Comparison of ENCODE assay signal across 18 cellular contexts in the genomic region with DNA sequence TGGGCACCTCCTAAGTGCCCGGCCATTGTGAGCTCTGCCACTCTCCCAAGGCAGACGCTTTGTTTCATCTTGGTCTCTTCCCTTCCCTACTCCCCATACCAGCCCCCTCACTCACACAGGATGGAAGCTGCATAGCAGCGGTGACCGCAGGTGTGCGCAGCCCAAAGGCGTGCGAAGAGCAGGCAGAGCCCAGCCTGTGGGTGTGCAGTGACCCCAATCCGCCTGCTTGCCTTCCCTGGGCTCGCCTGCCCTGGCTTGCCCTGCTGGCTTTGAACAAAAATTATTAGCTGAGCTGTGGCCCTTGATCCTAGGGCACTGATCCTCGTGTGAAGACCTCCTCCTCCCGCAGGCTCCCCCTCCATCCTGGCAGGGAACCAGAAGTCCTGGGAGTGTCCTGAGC. TPM values are rescaled to one million over a fixed set of nuclear protein-coding genes. Genes with fewer than 3 reads are reported as not detected.
DNase-seq lines count a peak whose midpoint lies in the region; ATAC-seq, FAIRE-seq and TF ChIP-seq lines count a peak whose summit lies in the region.
"Had no signal": no experiment of that assay in that cellular context is flagged by ENCODE, and none has a peak within 500 bp of the region (broad histone marks: within the 10 kb centered on the region; RNA-seq: fewer than 3 reads in every experiment).

No MANE protein-coding gene starts in this region.

- no peak overlapping the region for H4K5ac ChIP-seq in IMR-90 (ENCODE audit: low read depth, low read length)

- POLR2A ChIA-PET in IMR-90 (lab: Charles Lee; ENCODE audit: unreplicated experiment), result no interaction called here

- H2AK5ac ChIP-seq in IMR-90 (ENCODE audit: low read depth, low read length), result no peak overlapping the region

- CTCF ChIA-PET in IMR-90 (lab: Yijun Ruan, JAX), result interaction anchor here (0.5 to 0.7 kb wide), 2 partner anchors 14 to 711 kb away, joined by 3 read pairs; no protein-coding TSS in a partner anchor

- H3K4me3 ChIP-seq in IMR-90 (ENCODE audit: insufficient read depth, low read depth, low read length), result no peak overlapping the region
- no peak overlapping the region for H3K4me3 ChIP-seq in keratinocyte (ENCODE audit: control insufficient read depth in 2 of 3, extremely low read depth in 1 of 3, insufficient read depth in 2 of 3, low read depth in 1 of 3, low read length in 3 of 3)
- H3K4me3 ChIP-seq: SJCRH30 had no signal

- H3K4me2 ChIP-seq in IMR-90 (ENCODE audit: low read depth, low read length) (no peak overlapping the region), keratinocyte (ENCODE audit: control insufficient read depth, extremely low read depth, insufficient read depth, low read depth, low read length) (peak overlapping the region; percentile 19)

- H3K79me1 ChIP-seq in IMR-90 (ENCODE audit: low read depth in 1 of 2, low read length in 2 of 2), result no peaks in the 10 kb centered on the region

- H3K9ac ChIP-seq in IMR-90 (ENCODE audit: low read depth, low read length), result no peak overlapping the region
- H3K9ac ChIP-seq in keratinocyte (ENCODE audit: control insufficient read depth, extremely low read depth, insufficient read depth, low read length), result no peak overlapping the region

- H3K9me1 ChIP-seq in IMR-90 (ENCODE audit: insufficient read depth, low read length), result peaks cover 3% of the 10 kb centered on the region; the same call in 1 of the 2 replicates
- H3K9me1 ChIP-seq in keratinocyte (ENCODE audit: control insufficient read depth, extremely low read depth, insufficient read depth, low read length), result no peaks in the 10 kb centered on the region

- TF ChIP-seq POLR2A in IMR-90 (IDR thresholded peaks at IDR 0.05; ENCODE audit: low read depth, low read length), result no peak

- TF ChIP-seq CTCF in IMR-90 (conservative IDR thresholded peaks at IDR 0.05; ENCODE audit: low read depth, low read length) (no peak), VCaP (conservative IDR thresholded peaks at IDR 0.05) (no peak), keratinocyte (optimal IDR thresholded peaks at IDR 0.05 in 1 of 3, IDR thresholded peaks at IDR 0.05 in 1 of 3, conservative IDR thresholded peaks at IDR 0.05 in 1 of 3; ENCODE audit: extremely low read depth in 1 of 3, insufficient read depth in 2 of 3, low read length in 3 of 3) (no peak)

- H3K23ac ChIP-seq in IMR-90 (ENCODE audit: low read depth, low read length), result no peak overlapping the region

- in situ Hi-C loops in IMR-90 (cut with MboI; ENCODE audit: low sequenced_read_pairs), result no loop called here

- H2BK120ac ChIP-seq in IMR-90 (ENCODE audit: low read depth, low read length), result no peak overlapping the region

- no peak overlapping the region for H4K91ac ChIP-seq in IMR-90 (ENCODE audit: insufficient read depth, low read depth, low read length)

- dilution Hi-C loops in IMR-90 (cut with HindIII; ENCODE audit: low sequenced_read_pairs, unreplicated experiment) (no loop called here), keratinocyte (cut with MboI; ENCODE audit: extremely low pct_ligation_motif_present, low sequenced_read_pairs) (no loop called here)

- ATAC-seq in IMR-90 (ENCODE audit: low read depth) (no peak), HG03432 (IDR thresholded peaks at IDR 0.05; ENCODE audit: unreplicated experiment) (no peak)

- H2BK15ac ChIP-seq in IMR-90 (ENCODE audit: low read depth, low read length), result no peak overlapping the region

- H3K27ac ChIP-seq in IMR-90 (ENCODE audit: insufficient read depth, low read length) (no peak overlapping the region), VCaP (peak overlapping the region; percentile 46; the same call in 1 of the 2 replicates), keratinocyte (ENCODE audit: control insufficient read depth, insufficient read depth, low read length) (no peak overlapping the region)
- H3K27ac ChIP-seq: HL-60, RWPE1, SJCRH30 had no signal

- H3K18ac ChIP-seq in IMR-90 (ENCODE audit: low read depth, low read length), result no peak overlapping the region

- H4K20me1 ChIP-seq in IMR-90 (ENCODE audit: insufficient read depth, low read length), result no peaks in the 10 kb centered on the region
- no peaks in the 10 kb centered on the region for H4K20me1 ChIP-seq in keratinocyte (ENCODE audit: control insufficient read depth, extremely low read depth, insufficient read depth, low read length)

- H2AFZ ChIP-seq in IMR-90 (replicated peaks; ENCODE audit: low read length, poor library complexity) (peak overlapping the region; percentile 48), keratinocyte (ENCODE audit: control insufficient read depth, low read length) (peak overlapping the region; percentile 16)

- no peak overlapping the region for H2BK20ac ChIP-seq in IMR-90 (ENCODE audit: low read depth, low read length)

- no peak overlapping the region for H3K56ac ChIP-seq in IMR-90 (ENCODE audit: extremely low read depth, insufficient read depth, low read length)

- H4K8ac ChIP-seq in IMR-90 (ENCODE audit: low read depth in 2 of 2, low read length in 2 of 2), result no peak overlapping the region

- H3K79me2 ChIP-seq in keratinocyte (ENCODE audit: control insufficient read depth, insufficient read depth, low read length), result no peaks in the 10 kb centered on the region

- no peak for TF ChIP-seq RAD21 in IMR-90 (IDR thresholded peaks at IDR 0.05; ENCODE audit: low read length)

- no peak overlapping the region for H2AK9ac ChIP-seq in IMR-90 (replicated peaks; ENCODE audit: low read depth, low read length, poor library complexity)

- 19% methylated on average over 2 of the region's 11 CpGs; no CpG with 5 or more reads in 1 of the 2 experiments for WGBS in IMR-90 (ENCODE audit: extremely low coverage in 2 of 2, insufficient read length in 1 of 2), 2 experiments

- no peaks in the 10 kb centered on the region for H3K4me1 ChIP-seq in IMR-90 (ENCODE audit: control insufficient read depth, insufficient read depth, low read length)
- H3K4me1 ChIP-seq in keratinocyte (ENCODE audit: control insufficient read depth, extremely low read depth, insufficient read depth, low read length), result peaks cover 9% of the 10 kb centered on the region

- no peak overlapping the region for H2BK5ac ChIP-seq in IMR-90 (ENCODE audit: low read depth, low read length, poor library complexity, severe bottlenecking)

- peaks cover 30% of the 10 kb centered on the region for H3K27me3 ChIP-seq in IMR-90 (ENCODE audit: control insufficient read depth, insufficient read depth, low read length)
- no peaks in the 10 kb centered on the region for H3K27me3 ChIP-seq in keratinocyte (ENCODE audit: control insufficient read depth, extremely low read depth, insufficient read depth, low read length)
- H3K27me3 ChIP-seq: SJCRH30 had no signal

- DNase-seq in IMR-90 (no peak), keratinocyte (ENCODE audit: low read depth, low spot score) (no peak), renal cortical epithelial cell (ENCODE audit: low read depth) (peak; percentile 23), NCI-H82 (lab: John Stamatoyannopoulos, UW) (no peak), T-helper 2 cell (no peak)
- no peak for DNase-seq in activated naive CD4-positive, alpha-beta T cell treated with Interleukin-2 at 50 U/mL for 16 hours
- DNase-seq: AML-193, DMS 273 treated with DMSO at 0.1 percent for 48 hours, HCEC 1CT, NCI-H526 treated with DMSO at 0.1 percent for 48 hours had no signal

- intact Hi-C loops in IMR-90 (cut with micrococcal nuclease), result no loop called here

- no peak overlapping the region for H3K4ac ChIP-seq in IMR-90 (ENCODE audit: low read depth, low read length)

- no TSS peak for BruUV-seq in IMR-90 (replicated peaks; lab: Mats Ljungman, UMichigan)

- no peaks in the 10 kb centered on the region for H3K9me3 ChIP-seq in IMR-90 (ENCODE audit: control insufficient read depth, insufficient read depth, low read length)
- H3K9me3 ChIP-seq in keratinocyte (ENCODE audit: control insufficient read depth, low read depth, low read length), result no peaks in the 10 kb centered on the region
- H3K9me3 ChIP-seq: SJCRH30 had no signal

- H3K14ac ChIP-seq in IMR-90 (replicated peaks; ENCODE audit: low read depth, low read length), result no peak overlapping the region

- no peak for FAIRE-seq in keratinocyte (lab: Jason Lieb, UNC)
- FAIRE-seq: GM19239, HTR-8/SVneo had no signal

- H3K36me3 ChIP-seq in IMR-90 (ENCODE audit: control insufficient read depth, insufficient read depth, low read length), result no peaks in the 10 kb centered on the region
- H3K36me3 ChIP-seq in keratinocyte (ENCODE audit: control insufficient read depth in 2 of 2, extremely low read depth in 1 of 2, insufficient read depth in 2 of 2, low read length in 2 of 2), result no peaks in the 10 kb centered on the region
- H3K36me3 ChIP-seq: SJCRH30 had no signal

RNA-seq across cellular contexts. Expression of a gene that starts 31.8 kb away (rescaled TPM):
- total RNA-seq in IMR-90 (2012; rRNA removed) (not detected in 2 replicates), renal cortical epithelial cell (0.85 TPM in 1 of 2 replicates, not detected in the other)
- polyA plus RNA-seq in IMR-90 (2012; rRNA removed) (not detected in 2 replicates), keratinocyte (not detected in 3 replicates)
- polyA plus RNA-seq in IMR-90 (2012; cell fraction: cytosol; rRNA removed), result not detected in 2 replicates
- polyA plus RNA-seq in IMR-90 (2012; cell fraction: nucleus; rRNA removed; ENCODE audit: low replicate concordance), result not detected in 2 replicates
- polyA plus RNA-seq in keratinocyte (2011; ENCODE audit: low read depth), result not detected
- not detected in 2 replicates for polyA plus RNA-seq in keratinocyte (2011; cell fraction: cytosol; rRNA removed)
- not detected in 2 replicates for polyA plus RNA-seq in keratinocyte (2011; cell fraction: nucleus; rRNA removed)
- polyA plus RNA-seq in keratinocyte (2012; ENCODE audit: low replicate concordance), result not detected in 2 replicates
- not detected in 3 replicates for polyA minus RNA-seq in keratinocyte
- not detected for polyA minus RNA-seq in keratinocyte (2011; cell fraction: cytosol; rRNA and poly(A)+ RNA removed)
- not detected in 2 replicates for polyA minus RNA-seq in keratinocyte (2011; cell fraction: nucleus; rRNA and poly(A)+ RNA removed)
- total RNA-seq: SJCRH30 had no signal
- polyA plus RNA-seq: CD14-positive monocyte had no signal

RNA-seq across cellular contexts. Expression of a gene that starts 31.9 kb away (rescaled TPM):
- total RNA-seq in IMR-90 (2012; rRNA removed) (45.2 and 80.8 TPM in 2 replicates), renal cortical epithelial cell (21.5 and 35.4 TPM in 2 replicates)
- polyA plus RNA-seq in IMR-90 (2012; rRNA removed) (98.1 and 103 TPM in 2 replicates), keratinocyte (87.9 to 105 TPM (median 90.9 TPM) in 3 replicates)
- 54.5 and 98.8 TPM in 2 replicates for polyA plus RNA-seq in IMR-90 (2012; cell fraction: cytosol; rRNA removed)
- polyA plus RNA-seq in IMR-90 (2012; cell fraction: nucleus; rRNA removed; ENCODE audit: low replicate concordance), result 11.0 and 36.0 TPM in 2 replicates
- polyA plus RNA-seq in keratinocyte (2011; ENCODE audit: low read depth), result 67.3 TPM
- 78.3 and 81.9 TPM in 2 replicates for polyA plus RNA-seq in keratinocyte (2011; cell fraction: cytosol; rRNA removed)
- 42.8 and 43.5 TPM in 2 replicates for polyA plus RNA-seq in keratinocyte (2011; cell fraction: nucleus; rRNA removed)
- 72.5 and 90.2 TPM in 2 replicates for polyA plus RNA-seq in keratinocyte (2012; ENCODE audit: low replicate concordance)
- polyA minus RNA-seq in keratinocyte, result 19.5 to 50.4 TPM (median 40.1 TPM) in 3 replicates
- 52.2 TPM for polyA minus RNA-seq in keratinocyte (2011; cell fraction: cytosol; rRNA and poly(A)+ RNA removed)
- 7.8 and 14.0 TPM in 2 replicates for polyA minus RNA-seq in keratinocyte (2011; cell fraction: nucleus; rRNA and poly(A)+ RNA removed)

RNA-seq across cellular contexts. Expression of a gene that starts 37.2 kb away (rescaled TPM):
- total RNA-seq in IMR-90 (2012; rRNA removed), result under 0.01 TPM in 2 replicates
- 0.05 and 0.17 TPM in 2 replicates for polyA plus RNA-seq in IMR-90 (2012; rRNA removed)
- polyA plus RNA-seq in IMR-90 (2012; cell fraction: cytosol; rRNA removed), result 0.01 and 0.11 TPM in 2 replicates
- 0.09 and 0.21 TPM in 2 replicates for polyA plus RNA-seq in IMR-90 (2012; cell fraction: nucleus; rRNA removed; ENCODE audit: low replicate concordance)
- 0.12 to 0.17 TPM (median 0.13 TPM) in 3 replicates for polyA plus RNA-seq in keratinocyte
- not detected for polyA plus RNA-seq in keratinocyte (2011; ENCODE audit: low read depth)
- polyA plus RNA-seq in keratinocyte (2011; cell fraction: cytosol; rRNA removed), result 0.17 and 0.21 TPM in 2 replicates
- polyA plus RNA-seq in keratinocyte (2011; cell fraction: nucleus; rRNA removed), result 0.14 and 0.25 TPM in 2 replicates
- polyA plus RNA-seq in keratinocyte (2012; ENCODE audit: low replicate concordance), result 0.06 and 0.13 TPM in 2 replicates
- 0.10 TPM in 1 of 3 replicates, not detected in the others for polyA minus RNA-seq in keratinocyte
- polyA minus RNA-seq in keratinocyte (2011; cell fraction: cytosol; rRNA and poly(A)+ RNA removed), result not detected
- polyA minus RNA-seq in keratinocyte (2011; cell fraction: nucleus; rRNA and poly(A)+ RNA removed), result not detected in 2 replicates
- 0.10 and 0.17 TPM in 2 replicates for total RNA-seq in renal cortical epithelial cell
- polyA plus RNA-seq: CD14-positive monocyte had no signal
